18 cellular contexts compared by ENCODE assay signal in genomic region chr18:10201655-10202054, GRCh38.
"Had no signal": no experiment of that assay in that cellular context is flagged by ENCODE, and none has a peak within 500 bp of the region (broad histone marks: within the 10 kb centered on the region; RNA-seq: fewer than 3 reads in every experiment).

No MANE protein-coding gene starts in this region.

- H3K27me3 Mint-ChIP-seq: type B pancreatic cell had no signal

- H3K4me1 Mint-ChIP-seq: activated naive CD8-positive, alpha-beta T cell treated with anti-CD3 and anti-CD28 coated beads, Interleukin-2, amount 10 ng/mL, durations not matched to agents 7 days and 5 days; central memory CD8-positive, alpha-beta T cell had no signal

- H3K4me3 ChIP-seq: coronary artery, esophagus squamous epithelium, left ventricle myocardium inferior, psoas muscle, right lobe of liver, smooth muscle cell had no signal

- H3K27me3 ChIP-seq: brain microvascular endothelial cell, esophagus squamous epithelium, right lobe of liver had no signal

- H3K9me3 ChIP-seq: esophagus squamous epithelium, left ventricle myocardium inferior, psoas muscle, right lobe of liver had no signal

- H3K27ac ChIP-seq: brain microvascular endothelial cell, coronary artery, esophagus squamous epithelium, left ventricle myocardium inferior, psoas muscle, right lobe of liver had no signal

- H3K9me3 Mint-ChIP-seq: activated naive CD8-positive, alpha-beta T cell treated with anti-CD3 and anti-CD28 coated beads, Interleukin-2, amount 10 ng/mL, durations not matched to agents 7 days and 5 days; central memory CD8-positive, alpha-beta T cell; natural killer cell treated with Interleukin-12 subunit alpha and Interleukin-12 subunit beta and Interleukin-15 and Interleukin-18, amount 100 ng/mL, for 72 hours; stimulated activated naive CD8-positive, alpha-beta T cell treated with anti-CD3 and anti-CD28 coated beads, Interleukin-15, Interleukin-2, amounts not matched to agents 100 ng/mL and 50 ng/mL, for 24 hours; type B pancreatic cell had no signal

- H3K36me3 Mint-ChIP-seq: activated naive CD8-positive, alpha-beta T cell treated with anti-CD3 and anti-CD28 coated beads, Interleukin-2, amount 10 ng/mL, durations not matched to agents 7 days and 5 days; natural killer cell treated with Interleukin-12 subunit alpha and Interleukin-12 subunit beta and Interleukin-15 and Interleukin-18, amount 100 ng/mL, for 72 hours; type B pancreatic cell had no signal

- ATAC-seq: natural killer cell treated with Interleukin-12 subunit alpha and Interleukin-12 subunit beta and Interleukin-15 and Interleukin-18, amount 100 ng/mL, for 72 hours; psoas muscle had no signal

- H3K4me3 Mint-ChIP-seq: activated naive CD8-positive, alpha-beta T cell treated with anti-CD3 and anti-CD28 coated beads, Interleukin-2, amount 10 ng/mL, durations not matched to agents 7 days and 5 days; central memory CD8-positive, alpha-beta T cell; natural killer cell treated with Interleukin-12 subunit alpha and Interleukin-12 subunit beta and Interleukin-15 and Interleukin-18, amount 100 ng/mL, for 72 hours; stimulated activated naive CD8-positive, alpha-beta T cell treated with anti-CD3 and anti-CD28 coated beads, Interleukin-15, Interleukin-2, amounts not matched to agents 100 ng/mL and 50 ng/mL, for 24 hours; type B pancreatic cell had no signal

- H3K27ac Mint-ChIP-seq: activated naive CD8-positive, alpha-beta T cell treated with anti-CD3 and anti-CD28 coated beads, Interleukin-2, amount 10 ng/mL, durations not matched to agents 7 days and 5 days; natural killer cell treated with Interleukin-12 subunit alpha and Interleukin-12 subunit beta and Interleukin-15 and Interleukin-18, amount 100 ng/mL, for 72 hours; stimulated activated naive CD8-positive, alpha-beta T cell treated with anti-CD3 and anti-CD28 coated beads, Interleukin-15, Interleukin-2, amounts not matched to agents 100 ng/mL and 50 ng/mL, for 24 hours; type B pancreatic cell had no signal

- H3K4me1 ChIP-seq: left ventricle myocardium inferior, psoas muscle, right lobe of liver had no signal

- DNase-seq: activated CD4-positive, alpha-beta T cell treated with anti-CD3 and anti-CD28 coated beads, Interleukin-2, amount 50 U/mL, for 1 hour; activated naive CD4-positive, alpha-beta T cell; activated naive CD8-positive, alpha-beta T cell treated with anti-CD3 and anti-CD28 coated beads, Interleukin-2, amount 10 ng/mL, durations not matched to agents 7 days and 5 days; anterior cingulate cortex; brain microvascular endothelial cell; effector CD8-positive, alpha-beta T cell; esophagus squamous epithelium; hippocampal formation; left ventricle myocardium inferior; mesenchymal stem cell; psoas muscle; right lobe of liver had no signal

- H3K36me3 ChIP-seq: brain microvascular endothelial cell, esophagus squamous epithelium, left ventricle myocardium inferior, right lobe of liver had no signal
